ENCODE assay signal across 16 cellular contexts in genomic region chr15:77410701-77411613, GRCh38. TPM values are rescaled to one million over a fixed set of nuclear protein-coding genes. Genes with fewer than 3 reads are reported as not detected.
A peak's percentile ranks its signal among the peaks of the same experiment; 100 is the strongest.
DNase-seq lines count a peak whose midpoint lies in the region; ATAC-seq and TF ChIP-seq lines count a peak whose summit lies in the region.
"Had no signal": no experiment of that assay in that cellular context is flagged by ENCODE, and none has a peak within 500 bp of the region (broad histone marks: within the 10 kb centered on the region; RNA-seq: fewer than 3 reads in every experiment).

No MANE protein-coding gene starts in this region.

- H3K27ac Mint-ChIP-seq in stimulated activated naive CD8-positive, alpha-beta T cell treated with anti-CD3 and anti-CD28 coated beads, Interleukin-15, Interleukin-2, amounts not matched to agents 100 ng/mL and 50 ng/mL, for 24 hours, result peak overlapping the region; percentile 32
- H3K27ac Mint-ChIP-seq in stimulated activated naive CD8-positive, alpha-beta T cell treated with anti-CD3 and anti-CD28 coated beads, Interleukin-15, amount 100 ng/mL, for 72 hours, result no peak overlapping the region

- intact Hi-C loops in body of pancreas (cut with DNase I) (no loop called here), adrenal gland (cut with DNase I) (no loop called here)

- H3K4me3 Mint-ChIP-seq in stimulated activated naive CD8-positive, alpha-beta T cell treated with anti-CD3 and anti-CD28 coated beads, Interleukin-15, Interleukin-2, amounts not matched to agents 100 ng/mL and 50 ng/mL, for 24 hours, result no peak overlapping the region
- peak overlapping the region in 1 of 2 donors; percentile 68 for H3K4me3 Mint-ChIP-seq in stimulated activated naive CD8-positive, alpha-beta T cell treated with anti-CD3 and anti-CD28 coated beads, Interleukin-15, amount 100 ng/mL, for 72 hours
- H3K4me3 Mint-ChIP-seq: H9 had no signal

- H3K4me1 ChIP-seq in body of pancreas, result peaks cover 24% of the 10 kb centered on the region
- H3K4me1 ChIP-seq in adrenal gland (replicated peaks in 1 of 2), result peaks cover 4 to 22% of the 10 kb centered on the region in 2 donors

- in situ Hi-C loops in G401 (cut with HindIII; ENCODE audit: low sequenced_read_pairs), result no loop called here

- H3K36me3 Mint-ChIP-seq in stimulated activated naive CD8-positive, alpha-beta T cell treated with anti-CD3 and anti-CD28 coated beads, Interleukin-15, Interleukin-2, amounts not matched to agents 100 ng/mL and 50 ng/mL, for 24 hours (ENCODE audit: low read depth), result peaks cover 3% of the 10 kb centered on the region

- H3K4me3 ChIP-seq in body of pancreas (no peak overlapping the region), adrenal gland (no peak overlapping the region)
- H3K4me3 ChIP-seq: esophagus muscularis mucosa, K562, SJSA1, thyroid gland had no signal

- H3K9me3 Mint-ChIP-seq in stimulated activated naive CD8-positive, alpha-beta T cell treated with anti-CD3 and anti-CD28 coated beads, Interleukin-15, Interleukin-2, amounts not matched to agents 100 ng/mL and 50 ng/mL, for 24 hours, result no peaks in the 10 kb centered on the region
- no peaks in the 10 kb centered on the region for H3K9me3 Mint-ChIP-seq in stimulated activated naive CD8-positive, alpha-beta T cell treated with anti-CD3 and anti-CD28 coated beads, Interleukin-15, amount 100 ng/mL, for 72 hours

- ATAC-seq in stimulated activated naive CD8-positive, alpha-beta T cell treated with anti-CD3 and anti-CD28 coated beads, Interleukin-15, amount 100 ng/mL, for 72 hours, result no peak
- ATAC-seq in body of pancreas, result peak; percentile 18
- ATAC-seq: K562 had no signal

- no peak for TF ChIP-seq CTCF in body of pancreas (IDR thresholded peaks at IDR 0.05)
- no peak for TF ChIP-seq CTCF in adrenal gland (IDR thresholded peaks at IDR 0.05)

- no peaks in the 10 kb centered on the region for H3K27me3 Mint-ChIP-seq in stimulated activated naive CD8-positive, alpha-beta T cell treated with anti-CD3 and anti-CD28 coated beads, Interleukin-15, Interleukin-2, amounts not matched to agents 100 ng/mL and 50 ng/mL, for 24 hours
- no peaks in the 10 kb centered on the region for H3K27me3 Mint-ChIP-seq in stimulated activated naive CD8-positive, alpha-beta T cell treated with anti-CD3 and anti-CD28 coated beads, Interleukin-15, amount 100 ng/mL, for 72 hours

- WGBS in body of pancreas, 2 donors, result 33% methylated on average over 7 of the region's 7 CpGs
- WGBS in adrenal gland, 4 donors, result 85 to 90% (median 86%) methylated on average over 7 of the region's 7 CpGs

- H3K9me3 ChIP-seq in body of pancreas (no peaks in the 10 kb centered on the region), adrenal gland (replicated peaks in 1 of 3) (no peaks in the 10 kb centered on the region)
- H3K9me3 ChIP-seq: esophagus muscularis mucosa, SJSA1, thyroid gland had no signal

- H3K27ac ChIP-seq in body of pancreas (peak overlapping the region in 2 of 4 donors; percentile 15 to 29), adrenal gland (no peak overlapping the region)
- H3K27ac ChIP-seq: esophagus muscularis mucosa, SJSA1, thyroid gland had no signal

- peaks cover 43% of the 10 kb centered on the region for H3K4me1 Mint-ChIP-seq in stimulated activated naive CD8-positive, alpha-beta T cell treated with anti-CD3 and anti-CD28 coated beads, Interleukin-15, Interleukin-2, amounts not matched to agents 100 ng/mL and 50 ng/mL, for 24 hours (ENCODE audit: low read depth)
- peaks cover 32% of the 10 kb centered on the region for H3K4me1 Mint-ChIP-seq in stimulated activated naive CD8-positive, alpha-beta T cell treated with anti-CD3 and anti-CD28 coated beads, Interleukin-15, amount 100 ng/mL, for 72 hours

- DNase-seq in stimulated activated naive CD8-positive, alpha-beta T cell treated with anti-CD3 and anti-CD28 coated beads, Interleukin-15, amount 100 ng/mL, for 72 hours, result no peak
- DNase-seq in NCI-H1417 (lab: John Stamatoyannopoulos, UW) (peak in 2 of 3 experiments; percentile 69 to 93), body of pancreas (no peak), G401 (ENCODE audit: low spot score) (no peak), adrenal gland (no peak), NCI-H1092 treated with DMSO at 0.1 percent for 48 hours (lab: John Stamatoyannopoulos, UW) (no peak)
- no peak for DNase-seq in activated CD4-positive, CD25-positive, alpha-beta regulatory T cell (lab: John Stamatoyannopoulos, UW)
- DNase-seq: H9, NCI-H1092, NCI-H226, T1000, thyroid gland had no signal

- H3K36me3 ChIP-seq in body of pancreas (replicated peaks in 1 of 2; ENCODE audit: insufficient read depth in 1 of 2, low read depth in 2 of 2) (no peaks in the 10 kb centered on the region), adrenal gland (replicated peaks in 1 of 2) (no peaks in the 10 kb centered on the region)
- H3K36me3 ChIP-seq: esophagus muscularis mucosa, thyroid gland had no signal

- H3K27me3 ChIP-seq in body of pancreas (no peaks in the 10 kb centered on the region), adrenal gland (no peaks in the 10 kb centered on the region)
- H3K27me3 ChIP-seq: esophagus muscularis mucosa, SJSA1, thyroid gland had no signal

- TF ChIP-seq POLR2A in body of pancreas (IDR thresholded peaks at IDR 0.05) (no peak), adrenal gland (IDR thresholded peaks at IDR 0.05) (no peak)

RNA-seq across cellular contexts. Expression of gene PEAK1, which starts 8.9 kb away (rescaled TPM):
- total RNA-seq in body of pancreas (10 to 100 TPM; 12.5 to 13.2 TPM), adrenal gland (10 to 100 TPM; 21.6 to 68.4 (median 33.0) TPM)
- 13.2 and 14.3 TPM in 2 replicates for total RNA-seq in G401 (2014; rRNA removed; shearing (Covaris generic))
- polyA plus RNA-seq in adrenal gland, result 10 to 100 TPM in 2 of 3 donors, 1 to 10 TPM in 1; 3.1 to 13.0 (median 10.6) TPM

RNA-seq across cellular contexts. Expression of gene HMG20A, which starts 9.7 kb away (rescaled TPM):
- total RNA-seq in body of pancreas (10 to 100 TPM; 21.8 to 59.0 TPM), adrenal gland (10 to 100 TPM; 25.8 to 57.2 (median 38.9) TPM)
- 8.6 and 9.8 TPM in 2 replicates for total RNA-seq in G401 (2014; rRNA removed; shearing (Covaris generic))
- 10 to 100 TPM; 14.0 to 49.4 (median 15.3) TPM for polyA plus RNA-seq in adrenal gland

Comparison
In these comparisons a context has a peak if more than half of its experiments do, and no peak if none do; other contexts are left out.
1. DNase-seq: peak in NCI-H1417 (2 of 3); none in stimulated activated naive CD8-positive, alpha-beta T cell treated with anti-CD3 and anti-CD28 coated beads, Interleukin-15, amount 100 ng/mL, for 72 hours (0 of 2), body of pancreas (0 of 4), G401 (single experiment), adrenal gland (0 of 7), NCI-H1092 treated with DMSO at 0.1 percent for 48 hours (single experiment) and activated CD4-positive, CD25-positive, alpha-beta regulatory T cell (0 of 4).